In the genomic region with DNA sequence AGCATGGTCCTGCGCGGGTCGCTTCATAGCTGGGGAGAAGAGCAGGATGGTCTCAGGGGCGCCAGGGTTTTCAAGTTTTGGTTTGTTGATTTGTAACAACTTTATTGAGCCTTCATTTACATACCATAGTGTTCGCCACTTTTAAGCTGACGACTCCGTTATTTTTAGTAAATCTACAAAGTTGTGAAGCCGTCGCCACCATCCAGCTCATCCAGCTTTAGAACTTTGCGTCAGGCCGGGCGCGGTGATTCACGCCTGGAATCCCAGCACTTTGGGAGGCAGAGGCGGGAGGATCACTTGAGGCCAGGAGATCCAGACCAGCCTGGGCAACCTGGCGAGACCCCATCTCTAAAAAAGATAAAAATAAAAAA, we compare ENCODE assay signal across 8 cellular contexts. TPM values are rescaled to one million over a fixed set of nuclear protein-coding genes. Genes with fewer than 3 reads are reported as not detected.
DNase-seq lines count a peak whose midpoint lies in the region; ATAC-seq and TF ChIP-seq lines count a peak whose summit lies in the region.

No MANE protein-coding gene starts in this region.

- 2 to 23% methylated on average over 10 to 15 of the region's 16 CpGs for WGBS in esophagus squamous epithelium, 2 donors

- no peaks in the 10 kb centered on the region for H3K27me3 ChIP-seq in SJCRH30
- no peaks in the 10 kb centered on the region for H3K27me3 ChIP-seq in esophagus squamous epithelium
- H3K27me3 ChIP-seq in neutrophil = no peaks in the 10 kb centered on the region

- H3K27ac ChIP-seq in SJCRH30 = no peak overlapping the region; the same call in 1 of the 2 replicates
- peak overlapping the region; percentile 18 to 84 (median 79) for H3K27ac ChIP-seq in esophagus squamous epithelium
- H3K27ac ChIP-seq in neutrophil = peak overlapping the region; percentile 49

- H3K36me3 ChIP-seq in SJCRH30 (peaks cover 3% of the 10 kb centered on the region; the same call in 1 of the 2 replicates), esophagus squamous epithelium (peaks cover 0 to 14% (median 5%) of the 10 kb centered on the region in 3 donors), neutrophil (no peaks in the 10 kb centered on the region)

- H3K4me1 ChIP-seq in SJCRH30 = no peaks in the 10 kb centered on the region
- H3K4me1 ChIP-seq in esophagus squamous epithelium = peaks cover 10 to 22% (median 12%) of the 10 kb centered on the region in 3 donors
- H3K4me1 ChIP-seq in neutrophil (ENCODE audit: control insufficient read depth in 1 of 2, insufficient read depth in 1 of 2, low read depth in 1 of 2, low read length in 1 of 2) = peaks cover 11 to 12% of the 10 kb centered on the region in 2 experiments

- TF ChIP-seq POLR2A in esophagus squamous epithelium (IDR thresholded peaks at IDR 0.05) = no peak

- peak overlapping the region; percentile 75 for H3K4me3 ChIP-seq in GM12865 (ENCODE audit: low read depth, low read length)
- peak overlapping the region; percentile 74 for H3K4me3 ChIP-seq in SJCRH30
- H3K4me3 ChIP-seq in esophagus squamous epithelium = peak overlapping the region; percentile 42 to 88 (median 66)
- peak overlapping the region; percentile 86 to 94 for H3K4me3 ChIP-seq in neutrophil (ENCODE audit: low read depth in 1 of 2, low read length in 1 of 2)

- intact Hi-C loops in esophagus squamous epithelium (cut with DNase I) = no loop called here

- TF ChIP-seq CTCF in GM12865 (IDR thresholded peaks at IDR 0.05; ENCODE audit: insufficient read depth, low read depth, low read length, missing control alignments) (no peak), esophagus squamous epithelium (IDR thresholded peaks at IDR 0.05) (no peak), neutrophil (IDR thresholded peaks at IDR 0.05) (no peak)

- no peak for ATAC-seq in HG03280 (IDR thresholded peaks at IDR 0.05; ENCODE audit: unreplicated experiment)
- ATAC-seq in GM19324 (IDR thresholded peaks at IDR 0.05; ENCODE audit: low FRiP score, unreplicated experiment) = no peak
- no peak for ATAC-seq in GM18520 (IDR thresholded peaks at IDR 0.05; ENCODE audit: unreplicated experiment)

- H3K9me3 ChIP-seq in SJCRH30 (replicated peaks) = no peaks in the 10 kb centered on the region
- no peaks in the 10 kb centered on the region for H3K9me3 ChIP-seq in esophagus squamous epithelium
- no peaks in the 10 kb centered on the region for H3K9me3 ChIP-seq in neutrophil

- DNase-seq in GM12865 (ENCODE audit: low read depth) (no peak), SJCRH30 (no peak), esophagus squamous epithelium (lab: John Stamatoyannopoulos, UW) (no peak), COLO829 (ENCODE audit: low spot score) (no peak)

RNA-seq across cellular contexts. Expression of gene C19orf44, which starts 0.4 kb away (rescaled TPM):
- 4.7 and 5.3 TPM in 2 replicates for total RNA-seq in SJCRH30 (2014; rRNA removed; shearing (Covaris generic))
- 1 to 10 TPM; 2.5 to 10.0 (median 4.2) TPM for total RNA-seq in esophagus squamous epithelium

RNA-seq across cellular contexts. Expression of gene CALR3, which starts 0.6 kb away (rescaled TPM):
- total RNA-seq in SJCRH30 (2014; rRNA removed; shearing (Covaris generic)) = not detected in 2 replicates
- not detected for total RNA-seq in esophagus squamous epithelium

RNA-seq across cellular contexts. Expression of gene EPS15L1, which starts 24.8 kb away (rescaled TPM):
- total RNA-seq in SJCRH30 (2014; rRNA removed; shearing (Covaris generic)) = 15.6 and 20.1 TPM in 2 replicates
- total RNA-seq in esophagus squamous epithelium = 10 to 100 TPM in 3 of 4 donors, 1 to 10 TPM in 1; 8.1 to 21.7 (median 19.8) TPM

RNA-seq across cellular contexts. Expression of gene CHERP, which starts 45.6 kb away (rescaled TPM):
- 21.1 and 23.0 TPM in 2 replicates for total RNA-seq in SJCRH30 (2014; rRNA removed; shearing (Covaris generic))
- 10 to 100 TPM in 1 of 4 donors, 1 to 10 TPM in 3; 5.5 to 11.8 (median 9.6) TPM for total RNA-seq in esophagus squamous epithelium
